In the genomic region with DNA sequence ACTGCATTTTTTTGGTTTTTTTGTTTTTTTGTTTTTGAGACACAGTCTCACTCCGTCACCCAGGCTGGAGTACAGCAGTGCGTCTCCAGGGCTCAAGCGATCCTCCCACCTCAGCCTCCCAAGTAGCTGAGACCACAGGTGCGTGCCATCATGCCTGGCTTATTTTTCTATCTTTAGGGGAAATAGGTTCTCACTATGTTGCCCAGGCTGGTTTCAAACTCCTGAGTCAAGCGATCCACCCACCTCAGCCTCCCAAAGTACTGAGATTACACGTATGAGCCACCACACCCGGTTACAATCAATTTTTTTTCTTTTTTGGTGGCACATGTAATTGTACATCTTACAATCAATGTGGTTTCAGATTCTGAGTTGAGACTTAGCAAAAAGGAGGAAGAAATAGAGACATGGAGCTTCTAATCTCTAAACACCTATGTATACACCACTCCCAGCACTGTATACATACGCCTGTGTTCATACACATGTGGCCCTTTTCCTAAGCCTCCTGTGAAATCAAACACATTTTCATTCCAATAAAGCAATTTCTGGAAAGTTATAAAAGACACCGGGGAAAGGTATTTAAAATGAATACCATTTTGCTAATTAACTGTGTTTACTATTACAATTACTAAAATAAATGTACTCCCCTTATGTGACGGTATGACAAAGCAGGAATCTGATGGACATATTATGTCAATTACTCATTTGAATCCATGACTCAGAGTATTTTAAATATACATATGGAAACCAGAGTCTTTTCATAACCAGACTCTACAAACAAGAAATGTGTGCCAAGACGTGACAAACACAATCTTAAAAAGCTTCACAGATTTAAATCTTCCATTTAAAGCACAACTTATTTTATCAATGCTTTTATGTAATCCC, we compare ENCODE assay signal across 9 cellular contexts. TPM values are rescaled to one million over a fixed set of nuclear protein-coding genes. Genes with fewer than 3 reads are reported as not detected.
DNase-seq lines count a peak whose midpoint lies in the region; ATAC-seq, FAIRE-seq and TF ChIP-seq lines count a peak whose summit lies in the region.
"Had no signal": no experiment of that assay in that cellular context is flagged by ENCODE, and none has a peak within 500 bp of the region (broad histone marks: within the 10 kb centered on the region; RNA-seq: fewer than 3 reads in every experiment).

No MANE protein-coding gene starts in this region.

- H3K27ac ChIP-seq in heart right ventricle = no peak overlapping the region

- TF ChIP-seq CTCF in GM12865 (IDR thresholded peaks at IDR 0.05; ENCODE audit: insufficient read depth, low read depth, low read length, missing control alignments) (no peak), heart right ventricle (IDR thresholded peaks at IDR 0.05) (no peak)

- intact Hi-C loops in heart right ventricle (cut with DNase I) = loop anchor here in 1 of 10 donors (5.0 kb wide), 1 partner anchor 39 kb away; a partner anchor contains a TSS

- peak; percentile 66 for DNase-seq in GM12865 (ENCODE audit: low read depth)
- peak; percentile 39 for DNase-seq in RCC 7860 (ENCODE audit: low spot score)
- DNase-seq in dermis blood vessel endothelial cell = peak; percentile 48
- peak; percentile 62 for DNase-seq in stimulated activated CD4-positive, alpha-beta T cell treated with anti-CD3 and anti-CD28 coated beads, Interleukin-4, amount 100 ng/mL, for 24 hours
- DNase-seq in heart right ventricle = no peak

- no peaks in the 10 kb centered on the region for H3K27me3 ChIP-seq in heart right ventricle

- WGBS in heart right ventricle, 2 donors = 95% methylated on average over 11 of the region's 11 CpGs

- H3K9me3 ChIP-seq in heart right ventricle = peaks cover 0 to 14% (median 0%) of the 10 kb centered on the region in 11 donors

- H3K4me3 ChIP-seq in GM12865 (ENCODE audit: low read depth, low read length) = no peak overlapping the region
- H3K4me3 ChIP-seq in heart right ventricle = no peak overlapping the region

- peaks cover 0 to 46% (median 7%) of the 10 kb centered on the region in 9 donors for H3K4me1 ChIP-seq in heart right ventricle

- ATAC-seq in heart right ventricle (no peak), HG03439 (IDR thresholded peaks at IDR 0.05; ENCODE audit: unreplicated experiment) (no peak), GM21423 (IDR thresholded peaks at IDR 0.05; ENCODE audit: unreplicated experiment) (no peak)

- FAIRE-seq in RCC 7860 (lab: Jason Lieb, UNC) = peak; percentile 74
- FAIRE-seq: G401.6, TTC549 had no signal

- H3K36me3 ChIP-seq in heart right ventricle = no peaks in the 10 kb centered on the region

RNA-seq across cellular contexts. Expression of a gene that starts 40.9 kb away (rescaled TPM):
- total RNA-seq in dermis blood vessel endothelial cell (18.9 and 21.6 TPM in 2 replicates), heart right ventricle (10 to 100 TPM in 9 of 10 donors, 1 to 10 TPM in 1; 8.4 to 14.7 (median 11.5) TPM)
- polyA plus RNA-seq in heart right ventricle = 1 to 10 TPM; 4.2 to 5.1 TPM

Comparison
In these comparisons a context has a peak if more than half of its experiments do, and no peak if none do; other contexts are left out.
1. DNase-seq: peak in GM12865 (single experiment), RCC 7860 (single experiment), dermis blood vessel endothelial cell (single experiment) and stimulated activated CD4-positive, alpha-beta T cell treated with anti-CD3 and anti-CD28 coated beads, Interleukin-4, amount 100 ng/mL, for 24 hours (single experiment); none in heart right ventricle (0 of 2).